Comparison of ENCODE assay signal across 1 cellular context in the genomic region with DNA sequence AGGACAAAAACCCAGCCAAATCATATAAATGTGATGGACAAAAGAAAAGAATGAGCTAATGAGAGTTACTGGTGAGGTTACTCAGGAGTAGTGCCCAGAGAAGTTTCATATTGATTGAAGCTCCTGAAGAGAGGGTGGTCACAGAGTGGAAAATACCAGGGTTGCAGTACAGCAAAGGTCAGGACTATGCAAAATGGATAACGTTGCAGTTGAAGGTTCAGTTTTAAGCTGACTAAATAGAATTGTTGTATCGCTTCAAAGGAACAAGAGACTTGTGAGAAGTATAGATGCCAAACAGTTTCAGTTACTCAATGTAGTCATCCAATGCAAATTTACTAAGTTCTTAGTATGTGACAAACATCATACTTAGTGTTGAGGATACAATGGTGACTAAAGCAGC.
A peak's percentile ranks its signal among the peaks of the same experiment; 100 is the strongest.
TF ChIP-seq lines count a peak whose summit lies in the region.

No MANE protein-coding gene starts in this region.

TF ChIP-seq in HepG2, 621 proteins besides CTCF, POLR2A, EP300 and RAD21 (continued from another document and continues in another):
- TF ChIP-seq, protein P1, sequence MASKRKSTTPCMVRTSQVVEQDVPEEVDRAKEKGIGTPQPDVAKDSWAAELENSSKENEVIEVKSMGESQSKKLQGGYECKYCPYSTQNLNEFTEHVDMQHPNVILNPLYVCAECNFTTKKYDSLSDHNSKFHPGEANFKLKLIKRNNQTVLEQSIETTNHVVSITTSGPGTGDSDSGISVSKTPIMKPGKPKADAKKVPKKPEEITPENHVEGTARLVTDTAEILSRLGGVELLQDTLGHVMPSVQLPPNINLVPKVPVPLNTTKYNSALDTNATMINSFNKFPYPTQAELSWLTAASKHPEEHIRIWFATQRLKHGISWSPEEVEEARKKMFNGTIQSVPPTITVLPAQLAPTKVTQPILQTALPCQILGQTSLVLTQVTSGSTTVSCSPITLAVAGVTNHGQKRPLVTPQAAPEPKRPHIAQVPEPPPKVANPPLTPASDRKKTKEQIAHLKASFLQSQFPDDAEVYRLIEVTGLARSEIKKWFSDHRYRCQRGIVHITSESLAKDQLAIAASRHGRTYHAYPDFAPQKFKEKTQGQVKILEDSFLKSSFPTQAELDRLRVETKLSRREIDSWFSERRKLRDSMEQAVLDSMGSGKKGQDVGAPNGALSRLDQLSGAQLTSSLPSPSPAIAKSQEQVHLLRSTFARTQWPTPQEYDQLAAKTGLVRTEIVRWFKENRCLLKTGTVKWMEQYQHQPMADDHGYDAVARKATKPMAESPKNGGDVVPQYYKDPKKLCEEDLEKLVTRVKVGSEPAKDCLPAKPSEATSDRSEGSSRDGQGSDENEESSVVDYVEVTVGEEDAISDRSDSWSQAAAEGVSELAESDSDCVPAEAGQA (IDR thresholded peaks at IDR 0.05; ENCODE audit: low read depth), result no peak
- TF ChIP-seq, protein P1 (CRISPR knock-in tag; IDR thresholded peaks at IDR 0.05; ENCODE audit: borderline replicate concordance), result no peak
- TF ChIP-seq HDAC2 (CRISPR knock-in tag; IDR thresholded peaks at IDR 0.05), result peak; percentile 68
- TF ChIP-seq SALL1 (CRISPR knock-in tag; IDR thresholded peaks at IDR 0.05), result peak; percentile 43; the same call in 1 of the 2 replicates
- TF ChIP-seq ZNF879 (CRISPR knock-in tag; IDR thresholded peaks at IDR 0.05), result no peak
- TF ChIP-seq, protein P2, sequence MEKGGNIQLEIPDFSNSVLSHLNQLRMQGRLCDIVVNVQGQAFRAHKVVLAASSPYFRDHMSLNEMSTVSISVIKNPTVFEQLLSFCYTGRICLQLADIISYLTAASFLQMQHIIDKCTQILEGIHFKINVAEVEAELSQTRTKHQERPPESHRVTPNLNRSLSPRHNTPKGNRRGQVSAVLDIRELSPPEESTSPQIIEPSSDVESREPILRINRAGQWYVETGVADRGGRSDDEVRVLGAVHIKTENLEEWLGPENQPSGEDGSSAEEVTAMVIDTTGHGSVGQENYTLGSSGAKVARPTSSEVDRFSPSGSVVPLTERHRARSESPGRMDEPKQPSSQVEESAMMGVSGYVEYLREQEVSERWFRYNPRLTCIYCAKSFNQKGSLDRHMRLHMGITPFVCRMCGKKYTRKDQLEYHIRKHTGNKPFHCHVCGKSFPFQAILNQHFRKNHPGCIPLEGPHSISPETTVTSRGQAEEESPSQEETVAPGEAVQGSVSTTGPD (CRISPR knock-in tag; IDR thresholded peaks at IDR 0.05), result no peak
- no peak for TF ChIP-seq ZNF160 (CRISPR knock-in tag; IDR thresholded peaks at IDR 0.05)
- TF ChIP-seq ZMYM4 (CRISPR knock-in tag; IDR thresholded peaks at IDR 0.05), result peak; percentile 87
- TF ChIP-seq, protein P3, sequence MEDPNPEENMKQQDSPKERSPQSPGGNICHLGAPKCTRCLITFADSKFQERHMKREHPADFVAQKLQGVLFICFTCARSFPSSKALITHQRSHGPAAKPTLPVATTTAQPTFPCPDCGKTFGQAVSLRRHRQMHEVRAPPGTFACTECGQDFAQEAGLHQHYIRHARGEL (CRISPR knock-in tag; IDR thresholded peaks at IDR 0.05), result no peak
- TF ChIP-seq ZNF556 (CRISPR knock-in tag; IDR thresholded peaks at IDR 0.05; ENCODE audit: borderline replicate concordance), result no peak
- no peak for TF ChIP-seq ZNF530 (CRISPR knock-in tag; IDR thresholded peaks at IDR 0.05; ENCODE audit: low read depth)
- TF ChIP-seq, protein P4, sequence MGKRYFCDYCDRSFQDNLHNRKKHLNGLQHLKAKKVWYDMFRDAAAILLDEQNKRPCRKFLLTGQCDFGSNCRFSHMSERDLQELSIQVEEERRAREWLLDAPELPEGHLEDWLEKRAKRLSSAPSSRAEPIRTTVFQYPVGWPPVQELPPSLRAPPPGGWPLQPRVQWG (CRISPR knock-in tag; IDR thresholded peaks at IDR 0.05; ENCODE audit: borderline replicate concordance, low read depth), result no peak
- no peak for TF ChIP-seq MIER3 (CRISPR knock-in tag; IDR thresholded peaks at IDR 0.05; ENCODE audit: borderline replicate concordance)
- TF ChIP-seq SSRP1 (CRISPR knock-in tag; IDR thresholded peaks at IDR 0.05), result no peak
- TF ChIP-seq, protein P5, sequence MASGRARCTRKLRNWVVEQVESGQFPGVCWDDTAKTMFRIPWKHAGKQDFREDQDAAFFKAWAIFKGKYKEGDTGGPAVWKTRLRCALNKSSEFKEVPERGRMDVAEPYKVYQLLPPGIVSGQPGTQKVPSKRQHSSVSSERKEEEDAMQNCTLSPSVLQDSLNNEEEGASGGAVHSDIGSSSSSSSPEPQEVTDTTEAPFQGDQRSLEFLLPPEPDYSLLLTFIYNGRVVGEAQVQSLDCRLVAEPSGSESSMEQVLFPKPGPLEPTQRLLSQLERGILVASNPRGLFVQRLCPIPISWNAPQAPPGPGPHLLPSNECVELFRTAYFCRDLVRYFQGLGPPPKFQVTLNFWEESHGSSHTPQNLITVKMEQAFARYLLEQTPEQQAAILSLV (CRISPR knock-in tag; IDR thresholded peaks at IDR 0.05; ENCODE audit: borderline replicate concordance), result no peak
- no peak for TF ChIP-seq GLMP (CRISPR knock-in tag; IDR thresholded peaks at IDR 0.05; ENCODE audit: borderline replicate concordance)
- TF ChIP-seq TRIM24 (CRISPR knock-in tag; IDR thresholded peaks at IDR 0.05), result no peak
- no peak for TF ChIP-seq POLR2AphosphoS5 (IDR thresholded peaks at IDR 0.05; ENCODE audit: low read depth, low read length)
- TF ChIP-seq RBM22 (optimal IDR thresholded peaks at IDR 0.05; ENCODE audit: low read length), result no peak
- TF ChIP-seq KLF6 (CRISPR knock-in tag; IDR thresholded peaks at IDR 0.05), result no peak
- no peak for TF ChIP-seq CCDC6 (CRISPR knock-in tag; IDR thresholded peaks at IDR 0.05)
- no peak for TF ChIP-seq AGO1 (IDR thresholded peaks at IDR 0.05; ENCODE audit: low read depth, low read length, poor library complexity, severe bottlenecking)
- TF ChIP-seq CREBL2 (CRISPR knock-in tag; IDR thresholded peaks at IDR 0.05; ENCODE audit: borderline replicate concordance), result no peak
- no peak; the same call in 1 of the 2 replicates for TF ChIP-seq HNF1A (IDR thresholded peaks at IDR 0.05; ENCODE audit: low read depth)
- peak; percentile 44; the same call in 1 of the 2 replicates for TF ChIP-seq HNF1A (CRISPR knock-in tag; IDR thresholded peaks at IDR 0.05; ENCODE audit: borderline replicate concordance)
- TF ChIP-seq, protein P6, sequence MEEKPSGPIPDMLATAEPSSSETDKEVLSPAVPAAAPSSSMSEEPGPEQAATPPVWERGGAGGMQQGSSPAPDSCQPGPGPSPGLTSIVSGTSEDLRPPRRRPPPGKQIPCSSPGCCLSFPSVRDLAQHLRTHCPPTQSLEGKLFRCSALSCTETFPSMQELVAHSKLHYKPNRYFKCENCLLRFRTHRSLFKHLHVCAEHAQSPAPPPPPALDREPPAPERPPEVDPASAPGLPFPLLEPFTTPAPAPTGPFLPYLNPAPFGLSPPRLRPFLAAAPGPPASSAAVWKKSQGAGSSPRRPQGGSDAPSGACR (CRISPR knock-in tag; IDR thresholded peaks at IDR 0.05), result no peak
- TF ChIP-seq ZNF124 (CRISPR knock-in tag; IDR thresholded peaks at IDR 0.05), result no peak
- TF ChIP-seq, protein P7, sequence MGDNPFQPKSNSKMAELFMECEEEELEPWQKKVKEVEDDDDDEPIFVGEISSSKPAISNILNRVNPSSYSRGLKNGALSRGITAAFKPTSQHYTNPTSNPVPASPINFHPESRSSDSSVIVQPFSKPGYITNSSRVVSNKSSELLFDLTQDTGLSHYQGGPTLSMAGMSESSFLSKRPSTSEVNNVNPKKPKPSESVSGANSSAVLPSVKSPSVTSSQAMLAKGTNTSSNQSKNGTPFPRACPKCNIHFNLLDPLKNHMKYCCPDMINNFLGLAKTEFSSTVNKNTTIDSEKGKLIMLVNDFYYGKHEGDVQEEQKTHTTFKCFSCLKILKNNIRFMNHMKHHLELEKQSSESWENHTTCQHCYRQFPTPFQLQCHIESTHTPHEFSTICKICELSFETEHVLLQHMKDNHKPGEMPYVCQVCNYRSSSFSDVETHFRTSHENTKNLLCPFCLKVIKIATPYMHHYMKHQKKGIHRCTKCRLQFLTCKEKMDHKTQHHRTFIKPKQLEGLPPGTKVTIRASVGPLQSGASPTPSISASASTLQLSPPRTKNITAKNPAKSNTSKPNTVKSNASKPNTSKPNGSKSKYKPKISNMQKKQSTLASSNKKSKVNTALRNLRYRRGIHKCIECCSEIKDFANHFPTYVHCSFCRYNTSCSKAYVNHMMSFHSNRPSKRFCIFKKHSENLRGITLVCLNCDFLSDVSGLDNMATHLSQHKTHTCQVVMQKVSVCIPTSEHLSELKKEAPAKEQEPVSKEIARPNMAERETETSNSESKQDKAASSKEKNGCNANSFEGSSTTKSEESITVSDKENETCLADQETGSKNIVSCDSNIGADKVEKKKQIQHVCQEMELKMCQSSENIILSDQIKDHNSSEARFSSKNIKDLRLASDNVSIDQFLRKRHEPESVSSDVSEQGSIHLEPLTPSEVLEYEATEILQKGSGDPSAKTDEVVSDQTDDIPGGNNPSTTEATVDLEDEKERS (CRISPR knock-in tag; IDR thresholded peaks at IDR 0.05), result no peak
- TF ChIP-seq EED (CRISPR knock-in tag; IDR thresholded peaks at IDR 0.05), result no peak
- peak; percentile 31; the same call in 1 of the 2 replicates for TF ChIP-seq YEATS2 (CRISPR knock-in tag; IDR thresholded peaks at IDR 0.05; ENCODE audit: borderline replicate concordance)
- 0 out of 2 replicates have a peak, but pooled peaks have one; percentile 35 for TF ChIP-seq TOE1 (CRISPR knock-in tag; IDR thresholded peaks at IDR 0.05)
